8 cellular contexts compared by ENCODE assay signal in the genomic region with DNA sequence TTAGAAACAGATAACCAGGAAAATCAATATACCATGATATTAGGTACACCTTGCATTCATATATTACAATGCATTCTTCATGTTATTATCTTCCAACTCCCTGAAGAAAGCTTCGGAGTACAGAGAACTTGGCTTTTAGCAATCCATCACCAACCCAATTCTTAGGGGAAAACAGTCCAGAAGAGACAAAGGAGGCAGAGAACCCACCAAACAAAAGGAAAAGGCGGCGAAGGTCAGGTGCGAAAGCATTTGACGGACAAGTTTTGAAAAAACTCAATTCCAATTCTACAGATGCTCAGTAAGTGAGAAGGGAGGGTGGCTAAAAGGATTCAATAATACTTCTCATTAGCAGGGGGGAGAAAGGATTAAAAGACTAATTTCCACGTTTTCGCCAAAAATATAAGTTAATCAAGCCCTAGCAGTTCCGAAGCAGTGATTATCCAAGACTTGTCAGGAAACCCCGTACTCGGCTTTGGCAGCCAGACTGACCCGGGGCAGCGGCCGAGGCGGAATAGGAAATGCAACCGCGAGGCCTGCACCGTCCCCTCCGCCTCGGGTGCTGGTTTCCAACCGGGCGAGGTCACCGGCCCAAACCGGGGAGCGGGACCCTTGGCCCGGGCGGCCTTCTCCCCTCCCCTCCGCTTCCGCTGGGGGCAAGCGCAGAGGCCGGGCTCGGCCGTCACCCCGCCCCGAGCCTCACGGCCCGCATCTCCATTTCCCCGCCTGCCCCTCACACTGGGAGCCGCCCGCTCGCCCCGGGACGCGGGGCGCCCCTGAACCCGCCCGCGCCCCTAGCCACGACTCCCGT. TPM values are rescaled to one million over a fixed set of nuclear protein-coding genes. Genes with fewer than 3 reads are reported as not detected.
DNase-seq lines count a peak whose midpoint lies in the region; ATAC-seq lines count a peak whose summit lies in the region.

No MANE protein-coding gene starts in this region.

- H3K9me3 Mint-ChIP-seq in stimulated activated effector memory CD8-positive, alpha-beta T cell treated with anti-CD3 and anti-CD28 coated beads, Interleukin-12 subunit alpha, Interleukin-12 subunit beta, amount 100 ng/mL, for 72 hours, result no peaks in the 10 kb centered on the region

- DNase-seq in ELR (ENCODE audit: low read depth) (peak; percentile 50), M059J (ENCODE audit: low read depth) (peak; percentile 15), epidermal melanocyte (ENCODE audit: insufficient read length, low spot score) (no peak)
- peak; percentile 40 to 55 for DNase-seq in activated CD4-positive, alpha-beta T cell treated with anti-CD3 and anti-CD28 coated beads, Interleukin-2, amount 50 U/mL, for 48 hours
- DNase-seq in stimulated activated effector memory CD8-positive, alpha-beta T cell treated with anti-CD3 and anti-CD28 coated beads, Interleukin-12 subunit alpha, Interleukin-12 subunit beta, amount 100 ng/mL, for 72 hours (ENCODE audit: low spot score in 2 of 2), result no peak

- ATAC-seq in GM21825 (IDR thresholded peaks at IDR 0.05; ENCODE audit: unreplicated experiment), result peak; percentile 19
- ATAC-seq in stimulated activated effector memory CD8-positive, alpha-beta T cell treated with anti-CD3 and anti-CD28 coated beads, Interleukin-12 subunit alpha, Interleukin-12 subunit beta, amount 100 ng/mL, for 72 hours, result peak; percentile 56

- H3K36me3 Mint-ChIP-seq in stimulated activated effector memory CD8-positive, alpha-beta T cell treated with anti-CD3 and anti-CD28 coated beads, Interleukin-12 subunit alpha, Interleukin-12 subunit beta, amount 100 ng/mL, for 72 hours, result peaks cover 63% of the 10 kb centered on the region

- H3K4me3 Mint-ChIP-seq in stimulated activated effector memory CD8-positive, alpha-beta T cell treated with anti-CD3 and anti-CD28 coated beads, Interleukin-12 subunit alpha, Interleukin-12 subunit beta, amount 100 ng/mL, for 72 hours, result peak overlapping the region; percentile 82

- H3K9me3 ChIP-seq in endocrine pancreas (ENCODE audit: control insufficient read depth, low read length), result no peaks in the 10 kb centered on the region
- H3K9me3 ChIP-seq in mononuclear cell (ENCODE audit: low read depth, low read length), result no peaks in the 10 kb centered on the region

- peak overlapping the region; percentile 90 for H3K27ac Mint-ChIP-seq in stimulated activated effector memory CD8-positive, alpha-beta T cell treated with anti-CD3 and anti-CD28 coated beads, Interleukin-12 subunit alpha, Interleukin-12 subunit beta, amount 100 ng/mL, for 72 hours

- H3K4me1 Mint-ChIP-seq in stimulated activated effector memory CD8-positive, alpha-beta T cell treated with anti-CD3 and anti-CD28 coated beads, Interleukin-12 subunit alpha, Interleukin-12 subunit beta, amount 100 ng/mL, for 72 hours, result peaks cover 51% of the 10 kb centered on the region

- peaks cover 7% of the 10 kb centered on the region for H3K4me1 ChIP-seq in endocrine pancreas (ENCODE audit: control insufficient read depth, insufficient read depth, low read length)
- H3K4me1 ChIP-seq in mononuclear cell (ENCODE audit: insufficient read depth, low read length), result peaks cover 67% of the 10 kb centered on the region

- H3K27me3 ChIP-seq in endocrine pancreas (ENCODE audit: control insufficient read depth, insufficient read depth, low read length), result no peaks in the 10 kb centered on the region
- H3K27me3 ChIP-seq in mononuclear cell (ENCODE audit: insufficient read depth, low read length), result no peaks in the 10 kb centered on the region

- peak overlapping the region; percentile 98 for H3K9ac ChIP-seq in endocrine pancreas (ENCODE audit: control insufficient read depth, insufficient read depth, low read length)

- no peaks in the 10 kb centered on the region for H3K36me3 ChIP-seq in endocrine pancreas (ENCODE audit: control insufficient read depth, insufficient read depth, low read length)

- H3K4me3 ChIP-seq in endocrine pancreas (ENCODE audit: control insufficient read depth, insufficient read depth, low read length) (peak overlapping the region; percentile 90), mononuclear cell (ENCODE audit: low read length) (peak overlapping the region; percentile 91)

RNA-seq across cellular contexts. Expression of gene GDI2, which starts 0.7 kb away (rescaled TPM):
- 199 and 210 TPM in 2 replicates for total RNA-seq in M059J (2014; rRNA removed; shearing (Covaris generic))
- 351 TPM for total RNA-seq in mononuclear cell

Comparison
In these comparisons a context has a peak if more than half of its experiments do, and no peak if none do; other contexts are left out.
1. DNase-seq: peak in ELR (single experiment), M059J (single experiment) and activated CD4-positive, alpha-beta T cell treated with anti-CD3 and anti-CD28 coated beads, Interleukin-2, amount 50 U/mL, for 48 hours (2 of 2); none in stimulated activated effector memory CD8-positive, alpha-beta T cell treated with anti-CD3 and anti-CD28 coated beads, Interleukin-12 subunit alpha, Interleukin-12 subunit beta, amount 100 ng/mL, for 72 hours (0 of 2) and epidermal melanocyte (single experiment).